In the genomic region with DNA sequence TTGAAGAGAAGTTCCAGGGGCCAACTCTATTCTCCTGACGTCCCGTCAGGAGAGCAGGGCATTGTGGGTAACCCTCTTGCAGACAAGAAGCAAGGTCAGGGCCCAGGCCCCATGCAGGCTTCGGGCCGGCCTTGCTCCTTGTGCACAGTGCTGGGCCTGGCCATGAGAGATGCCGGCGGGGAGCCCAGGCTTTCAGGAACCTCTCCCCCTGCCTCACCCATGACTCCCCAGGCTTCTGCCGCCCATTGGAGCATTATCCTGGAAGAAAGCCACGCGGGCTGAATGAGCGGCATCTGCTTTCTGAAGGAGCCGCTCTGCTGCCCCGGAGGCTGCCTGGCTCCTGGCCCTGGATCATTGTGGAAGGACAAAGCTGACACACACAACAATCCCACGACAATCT, we compare ENCODE assay signal across 21 cellular contexts.
DNase-seq lines count a peak whose midpoint lies in the region; ATAC-seq and TF ChIP-seq lines count a peak whose summit lies in the region.
"Had no signal": no experiment of that assay in that cellular context is flagged by ENCODE, and none has a peak within 500 bp of the region (broad histone marks: within the 10 kb centered on the region; RNA-seq: fewer than 3 reads in every experiment).

No MANE protein-coding gene starts in this region.

- no peak overlapping the region for H3K4me3 ChIP-seq in adrenal gland
- H3K4me3 ChIP-seq: GM23248, MG63 had no signal

- TF ChIP-seq CTCF in adrenal gland (IDR thresholded peaks at IDR 0.05) (no peak), Calu3 (IDR thresholded peaks at IDR 0.05; ENCODE audit: unreplicated experiment) (no peak)

- no TSS peak for BruUV-seq in Calu3 (replicated peaks; lab: Mats Ljungman, UMichigan)

- intact Hi-C loops in adrenal gland (cut with DNase I) = no loop called here
- intact Hi-C loops in Calu3 (cut with micrococcal nuclease; ENCODE audit: unreplicated experiment) = no loop called here

- H3K9me3 ChIP-seq in adrenal gland (replicated peaks in 1 of 3) = no peaks in the 10 kb centered on the region
- H3K9me3 ChIP-seq: MG63 had no signal

- no peaks in the 10 kb centered on the region for H3K27me3 ChIP-seq in adrenal gland
- H3K27me3 ChIP-seq: MG63 had no signal

- no peaks in the 10 kb centered on the region for H3K36me3 Mint-ChIP-seq in Calu3 (ENCODE audit: insufficient read depth, unreplicated experiment)
- H3K36me3 Mint-ChIP-seq: CD4-positive, CD25-positive, alpha-beta regulatory T cell had no signal

- peaks cover 20% of the 10 kb centered on the region for H3K27me3 Mint-ChIP-seq in Calu3 (ENCODE audit: unreplicated experiment)

- DNase-seq in adrenal gland (peak in 6 of 7 donors; percentile 40 to 65 (median 57)), cerebellar cortex (ENCODE audit: low spot score) (peak; percentile 3), islet precursor cell (peak; percentile 43), pons (ENCODE audit: low spot score) (peak; percentile 35), Calu3 (no peak), DMS 273 (lab: John Stamatoyannopoulos, UW; ENCODE audit: unreplicated experiment) (no peak), RPMI8226 (no peak)
- DNase-seq: CD4-positive, CD25-positive, alpha-beta regulatory T cell; DND-41; GM23248; H9; HFFc6; MG63; NCI-H1092; NCI-H1436; NCI-H1930; NCI-H345; NCI-H524 treated with DMSO at 0.1 percent for 48 hours; NCI-H82; SHP77 had no signal

- H3K4me1 Mint-ChIP-seq in Calu3 (ENCODE audit: low read depth, unreplicated experiment) = no peaks in the 10 kb centered on the region
- H3K4me1 Mint-ChIP-seq: CD4-positive, CD25-positive, alpha-beta regulatory T cell had no signal

- 46 to 53% (median 51%) methylated on average over 10 to 13 of the region's 13 CpGs for WGBS in adrenal gland, 4 donors

- no peaks in the 10 kb centered on the region for H3K36me3 ChIP-seq in adrenal gland (replicated peaks in 1 of 2)
- H3K36me3 ChIP-seq: MG63 had no signal

- CTCF ChIA-PET in Calu3 (lab: Charles Lee) = no interaction called here

- H3K4me1 ChIP-seq in adrenal gland (replicated peaks in 1 of 2) = peaks cover 7 to 8% of the 10 kb centered on the region in 2 donors

- H3K27ac Mint-ChIP-seq in Calu3 (ENCODE audit: unreplicated experiment) = no peak overlapping the region
- H3K27ac Mint-ChIP-seq: CD4-positive, CD25-positive, alpha-beta regulatory T cell; H9; HFFc6 had no signal

- H3K4me3 Mint-ChIP-seq in Calu3 (ENCODE audit: low read depth, unreplicated experiment) = no peak overlapping the region
- H3K4me3 Mint-ChIP-seq: CD4-positive, CD25-positive, alpha-beta regulatory T cell; H9; HFFc6 had no signal

- no peak for TF ChIP-seq POLR2A in adrenal gland (IDR thresholded peaks at IDR 0.05)

- H3K9me3 Mint-ChIP-seq in Calu3 (ENCODE audit: low read depth, unreplicated experiment) = no peaks in the 10 kb centered on the region
- H3K9me3 Mint-ChIP-seq: CD4-positive, CD25-positive, alpha-beta regulatory T cell; H9; HFFc6 had no signal

- ATAC-seq in GM18519 (IDR thresholded peaks at IDR 0.05; ENCODE audit: low FRiP score, unreplicated experiment) = no peak

- H3K27ac ChIP-seq in adrenal gland = peak overlapping the region in 1 of 5 donors; percentile 4
- H3K27ac ChIP-seq: GM23248 had no signal

Comparison
In these comparisons a context has a peak if more than half of its experiments do, and no peak if none do; other contexts are left out.
1. DNase-seq: peak in adrenal gland (6 of 7), cerebellar cortex (single experiment), islet precursor cell (single experiment) and pons (single experiment); none in Calu3 (single experiment), DMS 273 (single experiment) and RPMI8226 (single experiment).